ENCODE assay signal across 19 cellular contexts in genomic region chr6:134683783-134684765, GRCh38.
DNase-seq lines count a peak whose midpoint lies in the region; ATAC-seq, FAIRE-seq and TF ChIP-seq lines count a peak whose summit lies in the region.
"Had no signal": no experiment of that assay in that cellular context is flagged by ENCODE, and none has a peak within 500 bp of the region (broad histone marks: within the 10 kb centered on the region; RNA-seq: fewer than 3 reads in every experiment).

No MANE protein-coding gene starts in this region.

- TF ChIP-seq CTCF in RWPE2 (IDR thresholded peaks at IDR 0.05; ENCODE audit: poor library complexity, severe bottlenecking) (no peak), endothelial cell of umbilical vein (IDR thresholded peaks at IDR 0.05; ENCODE audit: extremely low read depth in 1 of 2, insufficient read depth in 1 of 2, low read depth in 1 of 2, low read length in 2 of 2) (no peak), osteocyte (IDR thresholded peaks at IDR 0.05) (no peak)

- H3K4me3 Mint-ChIP-seq in osteocyte (ENCODE audit: unreplicated experiment): no peak overlapping the region
- H3K4me3 Mint-ChIP-seq in naive thymus-derived CD8-positive, alpha-beta T cell: no peak overlapping the region
- H3K4me3 Mint-ChIP-seq: activated naive CD8-positive, alpha-beta T cell treated with anti-CD3 and anti-CD28 coated beads for 36 hours had no signal

- no peak overlapping the region for H2AFZ ChIP-seq in endothelial cell of umbilical vein (ENCODE audit: low read depth, low read length)

- DNase-seq in GM03348 (ENCODE audit: low spot score) (peak; percentile 24), RWPE2 (ENCODE audit: low spot score) (no peak), endothelial cell of umbilical vein (ENCODE audit: low read depth, low spot score) (no peak), osteocyte (ENCODE audit: extremely low spot score, unreplicated experiment) (no peak), ureter (ENCODE audit: low spot score) (no peak), activated gamma-delta T cell (lab: John Stamatoyannopoulos, UW) (no peak)
- no peak for DNase-seq in naive thymus-derived CD8-positive, alpha-beta T cell
- DNase-seq: activated CD4-positive, CD25-positive, alpha-beta regulatory T cell treated with anti-CD3 and anti-CD28 coated beads, Interleukin-2, amount 50 U/mL, for 72 hours; activated CD8-positive, alpha-beta memory T cell treated with anti-CD3 and anti-CD28 coated beads for 24 hours; activated naive CD8-positive, alpha-beta T cell treated with anti-CD3 and anti-CD28 coated beads for 36 hours; BE2C; Caco-2; heart right ventricle; NCI-H1417; NCI-H526; nucleus accumbens; T1000 had no signal

- TF ChIP-seq POLR2A in endothelial cell of umbilical vein (IDR thresholded peaks at IDR 0.05; ENCODE audit: low read depth, low read length): no peak

- BruUV-seq in endothelial cell of umbilical vein (replicated peaks; lab: Mats Ljungman, UMichigan): no TSS peak

- no peak overlapping the region for H3K9ac ChIP-seq in endothelial cell of umbilical vein (replicated peaks; ENCODE audit: extremely low read depth, insufficient read depth, low read length)

- dilution Hi-C loops in endothelial cell of umbilical vein (cut with MboI; ENCODE audit: extremely low pct_ligation_motif_present, low sequenced_read_pairs): no loop called here

- ATAC-seq in RWPE2 (ENCODE audit: low read depth) (peak; percentile 50; the same call in 2 of the 3 replicates), GM19035 (IDR thresholded peaks at IDR 0.05; ENCODE audit: unreplicated experiment) (no peak)
- no peak for ATAC-seq in naive thymus-derived CD8-positive, alpha-beta T cell
- ATAC-seq: heart right ventricle had no signal

- CTCF ChIA-PET in endothelial cell of umbilical vein (lab: Charles Lee): no interaction called here

- H3K4me2 ChIP-seq in endothelial cell of umbilical vein (ENCODE audit: insufficient read depth, low read length): no peak overlapping the region

- POLR2A ChIA-PET in endothelial cell of umbilical vein (lab: Charles Lee): no interaction called here
- POLR2A ChIA-PET in naive thymus-derived CD8-positive, alpha-beta T cell (lab: Charles Lee): interaction anchor here (0.6 kb wide), 1 partner anchor 331 kb away, joined by 3 read pairs; no protein-coding TSS in a partner anchor

- intact Hi-C loops in endothelial cell of umbilical vein (cut with micrococcal nuclease): no loop called here

- no peaks in the 10 kb centered on the region for H3K79me2 ChIP-seq in endothelial cell of umbilical vein (ENCODE audit: control insufficient read depth, insufficient read depth, low read length)

- no peak for FAIRE-seq in endothelial cell of umbilical vein (lab: Jason Lieb, UNC)

- H3K4me3 ChIP-seq in RWPE2 (ENCODE audit: severe bottlenecking) (no peak overlapping the region), endothelial cell of umbilical vein (replicated peaks in 1 of 3; ENCODE audit: insufficient read depth in 1 of 3, low read depth in 1 of 3, low read length in 3 of 3) (no peak overlapping the region)
- H3K4me3 ChIP-seq: esophagus muscularis mucosa, heart right ventricle had no signal

- H3K27ac ChIP-seq in RWPE2 (ENCODE audit: poor library complexity, severe bottlenecking) (peak overlapping the region; percentile 48), endothelial cell of umbilical vein (ENCODE audit: insufficient read depth, low read depth, low read length) (no peak overlapping the region)
- H3K27ac ChIP-seq: esophagus muscularis mucosa, heart right ventricle had no signal

- no peaks in the 10 kb centered on the region for H3K36me3 Mint-ChIP-seq in osteocyte (ENCODE audit: unreplicated experiment)
- no peaks in the 10 kb centered on the region for H3K36me3 Mint-ChIP-seq in naive thymus-derived CD8-positive, alpha-beta T cell
- H3K36me3 Mint-ChIP-seq: activated naive CD8-positive, alpha-beta T cell treated with anti-CD3 and anti-CD28 coated beads for 36 hours had no signal

- H3K9me1 ChIP-seq in endothelial cell of umbilical vein (replicated peaks; ENCODE audit: control insufficient read depth, extremely low read depth, insufficient read depth, low read length): no peaks in the 10 kb centered on the region

- H3K9me3 Mint-ChIP-seq in osteocyte (ENCODE audit: unreplicated experiment): no peaks in the 10 kb centered on the region
- H3K9me3 Mint-ChIP-seq in naive thymus-derived CD8-positive, alpha-beta T cell: no peaks in the 10 kb centered on the region
- H3K9me3 Mint-ChIP-seq: activated naive CD8-positive, alpha-beta T cell treated with anti-CD3 and anti-CD28 coated beads for 36 hours had no signal

- peaks cover 24% of the 10 kb centered on the region for H3K4me1 ChIP-seq in RWPE2 (ENCODE audit: insufficient read depth, poor library complexity, severe bottlenecking)
- no peaks in the 10 kb centered on the region for H3K4me1 ChIP-seq in endothelial cell of umbilical vein (ENCODE audit: control insufficient read depth, extremely low read depth, insufficient read depth, low read length)
- H3K4me1 ChIP-seq: esophagus muscularis mucosa had no signal

- H3K27me3 ChIP-seq in RWPE2 (ENCODE audit: insufficient read depth, poor library complexity, severe bottlenecking) (no peaks in the 10 kb centered on the region), endothelial cell of umbilical vein (ENCODE audit: control insufficient read depth in 2 of 2, insufficient read depth in 2 of 2, low read length in 2 of 2) (no peaks in the 10 kb centered on the region)
- H3K27me3 ChIP-seq: BE2C, esophagus muscularis mucosa, heart right ventricle had no signal

- no peaks in the 10 kb centered on the region for H3K27me3 Mint-ChIP-seq in osteocyte (ENCODE audit: unreplicated experiment)
- H3K27me3 Mint-ChIP-seq in naive thymus-derived CD8-positive, alpha-beta T cell: peaks cover 0 to 9% (median 3%) of the 10 kb centered on the region in 5 donors

- H3K36me3 ChIP-seq in RWPE2 (ENCODE audit: low read depth): no peaks in the 10 kb centered on the region
- no peaks in the 10 kb centered on the region for H3K36me3 ChIP-seq in endothelial cell of umbilical vein (ENCODE audit: control insufficient read depth in 2 of 2, extremely low read depth in 1 of 2, insufficient read depth in 2 of 2, low read length in 2 of 2)
- H3K36me3 ChIP-seq: BE2C, esophagus muscularis mucosa, heart right ventricle had no signal

- peaks cover 50% of the 10 kb centered on the region for H3K4me1 Mint-ChIP-seq in osteocyte (ENCODE audit: unreplicated experiment)
- no peaks in the 10 kb centered on the region for H3K4me1 Mint-ChIP-seq in naive thymus-derived CD8-positive, alpha-beta T cell
- H3K4me1 Mint-ChIP-seq: activated naive CD8-positive, alpha-beta T cell treated with anti-CD3 and anti-CD28 coated beads for 36 hours had no signal

- H4K20me1 ChIP-seq in endothelial cell of umbilical vein (replicated peaks; ENCODE audit: control insufficient read depth, extremely low read depth, insufficient read depth, low read length): no peaks in the 10 kb centered on the region

- H3K9me3 ChIP-seq in RWPE2 (ENCODE audit: severe bottlenecking): no peaks in the 10 kb centered on the region
- H3K9me3 ChIP-seq in endothelial cell of umbilical vein (replicated peaks; ENCODE audit: control insufficient read depth, insufficient read depth, low read length): no peaks in the 10 kb centered on the region
- H3K9me3 ChIP-seq: BE2C, Caco-2, esophagus muscularis mucosa, heart right ventricle had no signal

- H3K27ac Mint-ChIP-seq in osteocyte (ENCODE audit: unreplicated experiment): peak overlapping the region; percentile 76
- H3K27ac Mint-ChIP-seq in naive thymus-derived CD8-positive, alpha-beta T cell: no peak overlapping the region
- H3K27ac Mint-ChIP-seq: activated naive CD8-positive, alpha-beta T cell treated with anti-CD3 and anti-CD28 coated beads for 36 hours had no signal

TF ChIP-seq in endothelial cell of umbilical vein, 7 proteins besides CTCF, POLR2A, EP300 and RAD21:
- no peak for TF ChIP-seq POLR2AphosphoS5 (IDR thresholded peaks at IDR 0.05; ENCODE audit: insufficient read depth, low read depth, low read length)
- peak; percentile 12 for TF ChIP-seq FOS (IDR thresholded peaks at IDR 0.05; ENCODE audit: borderline replicate concordance, insufficient read depth, low read length)
- no peak for TF ChIP-seq MAX (IDR thresholded peaks at IDR 0.05; ENCODE audit: insufficient read depth, insufficient read length)
